8 cellular contexts compared by ENCODE assay signal in the genomic region with DNA sequence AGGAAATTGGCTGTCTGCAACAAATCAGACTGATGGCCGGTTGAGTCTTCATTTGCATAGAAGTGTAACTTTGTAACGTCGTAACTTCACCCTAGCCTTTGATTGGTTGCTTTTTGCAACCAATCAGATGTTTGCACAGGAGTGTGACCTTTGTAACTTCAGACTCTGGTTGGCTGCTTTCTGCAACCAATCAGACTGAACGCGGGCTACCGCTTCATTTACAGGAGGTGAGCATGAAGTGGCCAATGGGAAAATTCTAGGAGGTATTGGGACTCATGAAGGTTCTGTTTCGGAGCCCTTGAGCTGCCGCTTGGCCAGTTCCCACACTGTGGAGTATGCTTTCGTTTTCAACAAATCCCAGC. TPM values are rescaled to one million over a fixed set of nuclear protein-coding genes. Genes with fewer than 3 reads are reported as not detected.
DNase-seq lines count a peak whose midpoint lies in the region; ATAC-seq and TF ChIP-seq lines count a peak whose summit lies in the region.

No MANE protein-coding gene starts in this region.

- peak overlapping the region; percentile 93 for H3K4me3 Mint-ChIP-seq in activated CD4-positive, alpha-beta T cell treated with anti-CD3 and anti-CD28 coated beads, Interleukin-2, amount 10 ng/mL, durations not matched to agents 24 days and 14 days

- TF ChIP-seq EP300 in esophagus muscularis mucosa (IDR thresholded peaks at IDR 0.05) (no peak), suprapubic skin (IDR thresholded peaks at IDR 0.05) (no peak)

- peak overlapping the region; percentile 85 to 92 (median 90) for H3K27ac ChIP-seq in esophagus muscularis mucosa (replicated peaks in 1 of 4)
- H3K27ac ChIP-seq in muscle layer of colon (ENCODE audit: low read depth, low read length), result peak overlapping the region; percentile 84
- H3K27ac ChIP-seq in suprapubic skin, result peak overlapping the region; percentile 90

- H3K9me3 Mint-ChIP-seq in activated CD4-positive, alpha-beta T cell treated with anti-CD3 and anti-CD28 coated beads, Interleukin-2, amount 10 ng/mL, durations not matched to agents 24 days and 14 days, result peaks cover 21% of the 10 kb centered on the region

- peaks cover 9% of the 10 kb centered on the region for H3K4me1 Mint-ChIP-seq in activated CD4-positive, alpha-beta T cell treated with anti-CD3 and anti-CD28 coated beads, Interleukin-2, amount 10 ng/mL, durations not matched to agents 24 days and 14 days

- H3K9ac ChIP-seq in muscle layer of colon (ENCODE audit: low read length), result peak overlapping the region; percentile 23

- 0% methylated on average over 9 of the region's 9 CpGs for WGBS in esophagus muscularis mucosa
- 2% methylated on average over 9 of the region's 9 CpGs for WGBS in suprapubic skin

- H3K27me3 ChIP-seq in esophagus muscularis mucosa (no peaks in the 10 kb centered on the region), muscle layer of colon (ENCODE audit: control insufficient read depth in 1 of 2, insufficient read depth in 2 of 2, low read length in 2 of 2) (no peaks in the 10 kb centered on the region), suprapubic skin (no peaks in the 10 kb centered on the region)

- H3K9me3 ChIP-seq in esophagus muscularis mucosa, result peaks cover under 1 to 37% (median 34%) of the 10 kb centered on the region in 4 donors
- H3K9me3 ChIP-seq in muscle layer of colon (ENCODE audit: low read length), result peaks cover 2% of the 10 kb centered on the region
- H3K9me3 ChIP-seq in suprapubic skin, result peaks cover 17% of the 10 kb centered on the region

- TF ChIP-seq CTCF in esophagus muscularis mucosa (IDR thresholded peaks at IDR 0.05), result no peak
- TF ChIP-seq CTCF in suprapubic skin (IDR thresholded peaks at IDR 0.05), result peak in 1 of 2 donors; percentile 17

- H3K4me3 ChIP-seq in esophagus muscularis mucosa (peak overlapping the region; percentile 66 to 87 (median 72)), muscle layer of colon (ENCODE audit: low read depth in 1 of 2, low read length in 2 of 2) (peak overlapping the region; percentile 61 to 83), suprapubic skin (peak overlapping the region; percentile 90)

- H3K36me3 ChIP-seq in esophagus muscularis mucosa (peaks cover 0 to 25% (median 5%) of the 10 kb centered on the region in 4 donors), muscle layer of colon (ENCODE audit: insufficient read depth, low read length) (no peaks in the 10 kb centered on the region), suprapubic skin (peaks cover 11% of the 10 kb centered on the region)

- ATAC-seq in GM18861 (IDR thresholded peaks at IDR 0.05; ENCODE audit: unreplicated experiment) (peak; percentile 28), HG03095 (IDR thresholded peaks at IDR 0.05; ENCODE audit: unreplicated experiment) (peak; percentile 17)

- H3K36me3 Mint-ChIP-seq in activated CD4-positive, alpha-beta T cell treated with anti-CD3 and anti-CD28 coated beads, Interleukin-2, amount 10 ng/mL, durations not matched to agents 24 days and 14 days (ENCODE audit: low read depth), result peaks cover 29% of the 10 kb centered on the region

- TF ChIP-seq POLR2A in esophagus muscularis mucosa (IDR thresholded peaks at IDR 0.05; ENCODE audit: low read depth) (no peak), suprapubic skin (IDR thresholded peaks at IDR 0.05) (no peak)

- H3K27me3 Mint-ChIP-seq in activated CD4-positive, alpha-beta T cell treated with anti-CD3 and anti-CD28 coated beads, Interleukin-2, amount 10 ng/mL, durations not matched to agents 24 days and 14 days, result no peaks in the 10 kb centered on the region

- H3K4me1 ChIP-seq in esophagus muscularis mucosa (peaks cover 7 to 20% (median 17%) of the 10 kb centered on the region in 4 donors), muscle layer of colon (ENCODE audit: insufficient read depth, low read length) (peaks cover 9% of the 10 kb centered on the region), suprapubic skin (peaks cover 12% of the 10 kb centered on the region)

- peak overlapping the region; percentile 94 for H3K27ac Mint-ChIP-seq in activated CD4-positive, alpha-beta T cell treated with anti-CD3 and anti-CD28 coated beads, Interleukin-2, amount 10 ng/mL, durations not matched to agents 24 days and 14 days

- DNase-seq in Ammon's horn (ENCODE audit: low spot score) (peak; percentile 86), NCI-H226 (peak; percentile 89), esophagus muscularis mucosa (ENCODE audit: extremely low spot score) (no peak), suprapubic skin (ENCODE audit: low spot score in 2 of 2) (peak in 1 of 2 donors; percentile 77)
- no peak for DNase-seq in activated CD4-positive, alpha-beta T cell treated with anti-CD3 and anti-CD28 coated beads, Interleukin-2, amount 10 ng/mL, durations not matched to agents 24 days and 14 days

- intact Hi-C loops in activated CD4-positive, alpha-beta T cell treated with anti-CD3 and anti-CD28 coated beads, Interleukin-2, amount 10 ng/mL, durations not matched to agents 24 days and 14 days (cut with micrococcal nuclease), result loop anchor here (5.0 kb wide), 1 partner anchor 259 kb away; a partner anchor contains a TSS
- intact Hi-C loops in esophagus muscularis mucosa (cut with DNase I), result loop anchor here (10.0 kb wide), 1 partner anchor 211 kb away; a partner anchor contains a TSS

RNA-seq across cellular contexts. Expression of a gene that starts 0.4 kb away (rescaled TPM):
- total RNA-seq in activated CD4-positive, alpha-beta T cell treated with anti-CD3 and anti-CD28 coated beads, Interleukin-2, amount 10 ng/mL, durations not matched to agents 24 days and 14 days, result 8.2 and 9.5 TPM in 2 replicates
- total RNA-seq in esophagus muscularis mucosa (10 to 100 TPM in 3 of 4 donors, 1 to 10 TPM in 1; 8.8 to 18.9 (median 18.6) TPM), suprapubic skin (10 to 100 TPM; 11.2 to 19.0 (median 12.4) TPM)

RNA-seq across cellular contexts. Expression of a gene that starts 13.9 kb away (rescaled TPM):
- 4.4 and 4.5 TPM in 2 replicates for total RNA-seq in activated CD4-positive, alpha-beta T cell treated with anti-CD3 and anti-CD28 coated beads, Interleukin-2, amount 10 ng/mL, durations not matched to agents 24 days and 14 days
- total RNA-seq in esophagus muscularis mucosa (10 to 100 TPM; 14.2 to 19.1 (median 14.8) TPM), suprapubic skin (10 to 100 TPM; 13.6 to 23.5 (median 14.8) TPM)

RNA-seq across cellular contexts. Expression of a gene that starts 39.3 kb away (rescaled TPM):
- 0.09 TPM in 1 of 2 replicates, not detected in the other for total RNA-seq in activated CD4-positive, alpha-beta T cell treated with anti-CD3 and anti-CD28 coated beads, Interleukin-2, amount 10 ng/mL, durations not matched to agents 24 days and 14 days
- total RNA-seq in esophagus muscularis mucosa, result 1 to 10 TPM; 2.1 to 4.5 (median 3.0) TPM
- 1 to 10 TPM in 2 of 4 donors, under 1 TPM in 1, not detected in 1; 0.23 to 1.8 (median 1.4) TPM for total RNA-seq in suprapubic skin

Comparison
In these comparisons a context has a peak if more than half of its experiments do, and no peak if none do; other contexts are left out.
1. DNase-seq: peak in Ammon's horn (single experiment) and NCI-H226 (single experiment); none in activated CD4-positive, alpha-beta T cell treated with anti-CD3 and anti-CD28 coated beads, Interleukin-2, amount 10 ng/mL, durations not matched to agents 24 days and 14 days (single experiment) and esophagus muscularis mucosa (single experiment).
2. Peak in every context shown above with its lines, with median percentiles within 50 percentile points of each other: H3K27ac ChIP-seq and H3K4me3 ChIP-seq.